ENCODE assay signal across 25 cellular contexts in genomic region chr17:10653987-10654386, GRCh38.
"Had no signal": no experiment of that assay in that cellular context is flagged by ENCODE, and none has a peak within 500 bp of the region (broad histone marks: within the 10 kb centered on the region; RNA-seq: fewer than 3 reads in every experiment).

No MANE protein-coding gene starts in this region.

- DNase-seq: activated CD4-positive, alpha-beta T cell treated with anti-CD3 and anti-CD28 coated beads, Interleukin-2, amount 50 U/mL, for 48 hours; activated CD4-positive, CD25-positive, alpha-beta regulatory T cell; activated CD8-positive, alpha-beta memory T cell treated with anti-CD3 and anti-CD28 coated beads, Interleukin-2, amount 50 U/mL, for 4 hours; activated naive CD4-positive, alpha-beta T cell treated with anti-CD3 and anti-CD28 coated beads for 36 hours; activated naive CD8-positive, alpha-beta T cell treated with anti-CD3 and anti-CD28 coated beads, Interleukin-2, amount 10 ng/mL, durations not matched to agents 7 days and 5 days; activated T-cell treated with anti-CD3 and anti-CD28 coated beads, Interleukin-2, amount 50 U/mL, for 1 hour; adrenal gland; anterior cingulate cortex; cerebellar nuclear complex; IMR-90; KG1; NCI-H1048; NCI-H146; NCI-H187 treated with DMSO at 0.1 percent for 48 hours; NCI-H2081 treated with DMSO at 0.1 percent for 48 hours; NCI-H446; NCI-H524; Peyer's patch; Right ventricle myocardium superior; SJCRH30; SW 1271; T1000 had no signal

- H3K4me3 ChIP-seq: adrenal gland, Peyer's patch, SJCRH30 had no signal

- ATAC-seq: SK-N-SH treated with all-trans-retinoic acid at 6 μM for 48 hours had no signal

- H3K4me1 ChIP-seq: adrenal gland, Peyer's patch had no signal

- H3K4me3 Mint-ChIP-seq: activated naive CD4-positive, alpha-beta T cell treated with anti-CD3 and anti-CD28 coated beads for 36 hours; activated naive CD8-positive, alpha-beta T cell treated with anti-CD3 and anti-CD28 coated beads, Interleukin-2, amount 10 ng/mL, durations not matched to agents 7 days and 5 days had no signal

- H3K27me3 ChIP-seq: adrenal gland, Peyer's patch, SJCRH30 had no signal

- H3K27ac ChIP-seq: adrenal gland, Peyer's patch, RWPE1, SJCRH30, VCaP had no signal

- H3K36me3 Mint-ChIP-seq: activated naive CD8-positive, alpha-beta T cell treated with anti-CD3 and anti-CD28 coated beads, Interleukin-2, amount 10 ng/mL, durations not matched to agents 7 days and 5 days had no signal

- H3K9me3 Mint-ChIP-seq: activated naive CD4-positive, alpha-beta T cell treated with anti-CD3 and anti-CD28 coated beads for 36 hours; activated naive CD8-positive, alpha-beta T cell treated with anti-CD3 and anti-CD28 coated beads, Interleukin-2, amount 10 ng/mL, durations not matched to agents 7 days and 5 days had no signal

- H3K36me3 ChIP-seq: adrenal gland, Peyer's patch, SJCRH30 had no signal

- H3K27ac Mint-ChIP-seq: activated naive CD4-positive, alpha-beta T cell treated with anti-CD3 and anti-CD28 coated beads for 36 hours had no signal
